Comparison of ENCODE assay signal across 1 cellular context in genomic region chr13:107351305-107351704, GRCh38.
TF ChIP-seq lines count a peak whose summit lies in the region.

No MANE protein-coding gene starts in this region.

TF ChIP-seq in WTC11, 78 proteins besides CTCF, POLR2A, EP300 and RAD21 (continued from another document):
- TF ChIP-seq TCF7 (CRISPR knock-in tag; IDR thresholded peaks at IDR 0.05; ENCODE audit: low read depth) (no peak), MYBL2 (CRISPR knock-in tag; IDR thresholded peaks at IDR 0.05) (no peak)
